ENCODE assay signal across 8 cellular contexts in the genomic region with DNA sequence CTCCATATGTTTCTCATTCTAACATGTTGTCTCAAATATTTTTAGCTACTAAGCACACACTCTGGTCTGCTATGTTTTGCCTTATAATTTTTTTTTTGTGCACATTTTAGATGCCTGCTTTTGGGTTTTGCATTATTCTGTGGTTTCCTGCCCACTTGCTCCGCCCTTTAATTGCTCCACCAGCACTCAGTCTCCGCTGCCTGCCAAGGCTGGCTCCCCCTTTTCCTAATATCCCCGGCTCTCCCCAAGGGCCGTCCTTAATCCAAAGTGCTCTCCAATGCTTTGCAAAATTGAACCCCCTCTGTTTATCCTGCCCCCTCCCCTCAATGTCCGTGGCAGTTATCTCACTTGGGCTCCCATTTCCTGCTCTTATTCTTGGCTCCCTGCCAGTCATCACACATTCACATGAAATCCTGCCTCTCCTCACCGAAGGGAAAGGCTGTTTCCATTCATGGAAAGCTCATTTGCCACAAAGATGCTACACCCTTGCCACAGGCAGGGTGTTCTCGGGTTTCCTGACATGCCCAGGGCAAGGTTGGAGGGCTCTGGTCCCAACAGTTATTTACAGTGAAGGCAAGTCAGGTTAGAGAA.
DNase-seq lines count a peak whose midpoint lies in the region; ATAC-seq and TF ChIP-seq lines count a peak whose summit lies in the region.

No MANE protein-coding gene starts in this region.

- TF ChIP-seq EP300 in Ishikawa (IDR thresholded peaks at IDR 0.05; ENCODE audit: borderline replicate concordance), result no peak

- H3K4me1 ChIP-seq in left ventricle myocardium inferior (peaks cover 23% of the 10 kb centered on the region), aorta (ENCODE audit: control insufficient read depth in 1 of 2, insufficient read depth in 2 of 2, low read length in 2 of 2) (peaks cover 0 to 1% of the 10 kb centered on the region in 2 donors)

- WGBS in aorta, 2 donors, result 1% methylated on average over 7 of the region's 7 CpGs

- no peak for TF ChIP-seq CTCF in AG10803 (conservative IDR thresholded peaks at IDR 0.05; ENCODE audit: low read length)
- TF ChIP-seq CTCF in left ventricle myocardium inferior (IDR thresholded peaks at IDR 0.05; ENCODE audit: borderline replicate concordance), result no peak

- H3K27ac ChIP-seq in left ventricle myocardium inferior (replicated peaks), result peak overlapping the region; percentile 60
- H3K27ac ChIP-seq in aorta (ENCODE audit: low read depth in 1 of 2, low read length in 2 of 2), result peak overlapping the region in 1 of 2 donors; percentile 46

- no peak overlapping the region for H3K4me3 ChIP-seq in AG10803 (ENCODE audit: low read length)
- no peak overlapping the region for H3K4me3 ChIP-seq in left ventricle myocardium inferior
- no peak overlapping the region for H3K4me3 ChIP-seq in aorta (ENCODE audit: low read length in 2 of 2)

- intact Hi-C loops in left ventricle myocardium inferior (cut with micrococcal nuclease), result no loop called here
- intact Hi-C loops in aorta (cut with DNase I), result loop anchor here in 1 of 2 donors (10.0 kb wide), 1 partner anchor 555 kb away; no protein-coding TSS in a partner anchor

- ATAC-seq in SK-N-SH treated with all-trans-retinoic acid at 6 μM for 48 hours (peak; percentile 62), aorta (ENCODE audit: low FRiP score) (peak; percentile 75), GM21360 (IDR thresholded peaks at IDR 0.05; ENCODE audit: unreplicated experiment) (no peak), GM19467 (IDR thresholded peaks at IDR 0.05; ENCODE audit: unreplicated experiment) (no peak)

- DNase-seq in AG10803 (ENCODE audit: low read depth), result peak; percentile 84
- DNase-seq in left ventricle myocardium inferior, result peak; percentile 31
- peak in 1 of 2 donors; percentile 70 for DNase-seq in aorta
- DNase-seq in ecto neural progenitor cell (ENCODE audit: low spot score), result no peak

- H3K9me3 ChIP-seq in left ventricle myocardium inferior (replicated peaks) (no peaks in the 10 kb centered on the region), aorta (ENCODE audit: control insufficient read depth, low read length) (no peaks in the 10 kb centered on the region)

- H3K36me3 ChIP-seq in left ventricle myocardium inferior (no peaks in the 10 kb centered on the region), aorta (ENCODE audit: control insufficient read depth in 1 of 2, insufficient read depth in 2 of 2, low read length in 1 of 2) (no peaks in the 10 kb centered on the region)

- no peak for TF ChIP-seq RAD21 in Ishikawa (IDR thresholded peaks at IDR 0.05; ENCODE audit: low read depth)

- no peaks in the 10 kb centered on the region for H3K27me3 ChIP-seq in left ventricle myocardium inferior (ENCODE audit: low read depth)
- H3K27me3 ChIP-seq in aorta (ENCODE audit: control insufficient read depth in 1 of 2, insufficient read depth in 2 of 2, low read length in 1 of 2), result no peaks in the 10 kb centered on the region

TF ChIP-seq in Ishikawa, 13 proteins besides CTCF, POLR2A, EP300 and RAD21:
- TF ChIP-seq TAF1 (IDR thresholded peaks at IDR 0.05; ENCODE audit: low read depth), result no peak
- peak; percentile 44 for TF ChIP-seq NFIC (IDR thresholded peaks at IDR 0.05)
- TF ChIP-seq MAX (IDR thresholded peaks at IDR 0.05), result no peak
- no peak for TF ChIP-seq FOXM1 (IDR thresholded peaks at IDR 0.05; ENCODE audit: borderline replicate concordance, low read depth)
- TF ChIP-seq USF1 (IDR thresholded peaks at IDR 0.05), result no peak
- TF ChIP-seq YY1 (IDR thresholded peaks at IDR 0.05; ENCODE audit: low read depth), result no peak
- no peak for TF ChIP-seq TEAD4 (IDR thresholded peaks at IDR 0.05)
- no peak for TF ChIP-seq CREB1 (IDR thresholded peaks at IDR 0.05; ENCODE audit: low read depth)

TF ChIP-seq in SK-N-SH treated with all-trans-retinoic acid at 6 μM for 48 hours, 23 proteins besides CTCF, POLR2A, EP300 and RAD21:
- TF ChIP-seq ZC3H10 (CRISPR knock-in tag; IDR thresholded peaks at IDR 0.05) (no peak), CSDC2 (CRISPR knock-in tag; IDR thresholded peaks at IDR 0.05) (no peak), GLIS3 (CRISPR knock-in tag; IDR thresholded peaks at IDR 0.05) (no peak), ZFP3 (CRISPR knock-in tag; IDR thresholded peaks at IDR 0.05) (no peak), RARB (CRISPR knock-in tag; IDR thresholded peaks at IDR 0.05) (no peak), TCF4 (CRISPR knock-in tag; IDR thresholded peaks at IDR 0.05; ENCODE audit: borderline replicate concordance) (no peak), ZNF8 (CRISPR knock-in tag; IDR thresholded peaks at IDR 0.05) (no peak), ZNF565 (CRISPR knock-in tag; conservative IDR thresholded peaks at IDR 0.05; ENCODE audit: low read depth) (no peak), BACH2 (CRISPR knock-in tag; IDR thresholded peaks at IDR 0.05; ENCODE audit: borderline replicate concordance) (no peak), TOX (CRISPR knock-in tag; IDR thresholded peaks at IDR 0.05; ENCODE audit: borderline replicate concordance) (no peak), PPARA (CRISPR knock-in tag; IDR thresholded peaks at IDR 0.05; ENCODE audit: borderline replicate concordance) (no peak), PATZ1 (CRISPR knock-in tag; IDR thresholded peaks at IDR 0.05; ENCODE audit: borderline replicate concordance) (no peak), ESRRG (CRISPR knock-in tag; IDR thresholded peaks at IDR 0.05) (no peak), OSR1 (CRISPR knock-in tag; IDR thresholded peaks at IDR 0.05) (no peak), ISL1 (CRISPR knock-in tag; IDR thresholded peaks at IDR 0.05) (no peak)
- TF ChIP-seq, protein P1, sequence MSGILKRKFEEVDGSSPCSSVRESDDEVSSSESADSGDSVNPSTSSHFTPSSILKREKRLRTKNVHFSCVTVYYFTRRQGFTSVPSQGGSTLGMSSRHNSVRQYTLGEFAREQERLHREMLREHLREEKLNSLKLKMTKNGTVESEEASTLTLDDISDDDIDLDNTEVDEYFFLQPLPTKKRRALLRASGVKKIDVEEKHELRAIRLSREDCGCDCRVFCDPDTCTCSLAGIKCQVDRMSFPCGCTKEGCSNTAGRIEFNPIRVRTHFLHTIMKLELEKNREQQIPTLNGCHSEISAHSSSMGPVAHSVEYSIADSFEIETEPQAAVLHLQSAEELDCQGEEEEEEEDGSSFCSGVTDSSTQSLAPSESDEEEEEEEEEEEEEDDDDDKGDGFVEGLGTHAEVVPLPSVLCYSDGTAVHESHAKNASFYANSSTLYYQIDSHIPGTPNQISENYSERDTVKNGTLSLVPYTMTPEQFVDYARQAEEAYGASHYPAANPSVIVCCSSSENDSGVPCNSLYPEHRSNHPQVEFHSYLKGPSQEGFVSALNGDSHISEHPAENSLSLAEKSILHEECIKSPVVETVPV (CRISPR knock-in tag; IDR thresholded peaks at IDR 0.05), result no peak
- TF ChIP-seq, protein P2, sequence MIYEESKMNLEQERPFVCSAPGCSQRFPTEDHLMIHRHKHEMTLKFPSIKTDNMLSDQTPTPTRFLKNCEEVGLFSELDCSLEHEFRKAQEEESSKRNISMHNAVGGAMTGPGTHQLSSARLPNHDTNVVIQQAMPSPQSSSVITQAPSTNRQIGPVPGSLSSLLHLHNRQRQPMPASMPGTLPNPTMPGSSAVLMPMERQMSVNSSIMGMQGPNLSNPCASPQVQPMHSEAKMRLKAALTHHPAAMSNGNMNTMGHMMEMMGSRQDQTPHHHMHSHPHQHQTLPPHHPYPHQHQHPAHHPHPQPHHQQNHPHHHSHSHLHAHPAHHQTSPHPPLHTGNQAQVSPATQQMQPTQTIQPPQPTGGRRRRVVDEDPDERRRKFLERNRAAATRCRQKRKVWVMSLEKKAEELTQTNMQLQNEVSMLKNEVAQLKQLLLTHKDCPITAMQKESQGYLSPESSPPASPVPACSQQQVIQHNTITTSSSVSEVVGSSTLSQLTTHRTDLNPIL (CRISPR knock-in tag; IDR thresholded peaks at IDR 0.05; ENCODE audit: low read depth), result no peak
- TF ChIP-seq, protein P3, sequence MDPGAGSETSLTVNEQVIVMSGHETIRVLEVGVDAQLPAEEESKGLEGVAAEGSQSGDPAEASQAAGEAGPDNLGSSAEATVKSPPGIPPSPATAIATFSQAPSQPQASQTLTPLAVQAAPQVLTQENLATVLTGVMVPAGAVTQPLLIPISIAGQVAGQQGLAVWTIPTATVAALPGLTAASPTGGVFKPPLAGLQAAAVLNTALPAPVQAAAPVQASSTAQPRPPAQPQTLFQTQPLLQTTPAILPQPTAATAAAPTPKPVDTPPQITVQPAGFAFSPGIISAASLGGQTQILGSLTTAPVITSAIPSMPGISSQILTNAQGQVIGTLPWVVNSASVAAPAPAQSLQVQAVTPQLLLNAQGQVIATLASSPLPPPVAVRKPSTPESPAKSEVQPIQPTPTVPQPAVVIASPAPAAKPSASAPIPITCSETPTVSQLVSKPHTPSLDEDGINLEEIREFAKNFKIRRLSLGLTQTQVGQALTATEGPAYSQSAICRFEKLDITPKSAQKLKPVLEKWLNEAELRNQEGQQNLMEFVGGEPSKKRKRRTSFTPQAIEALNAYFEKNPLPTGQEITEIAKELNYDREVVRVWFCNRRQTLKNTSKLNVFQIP (CRISPR knock-in tag; IDR thresholded peaks at IDR 0.05; ENCODE audit: borderline replicate concordance, low read depth), result no peak

Comparison
In these comparisons a context has a peak if more than half of its experiments do, and no peak if none do; other contexts are left out.
1. ATAC-seq: peak in SK-N-SH treated with all-trans-retinoic acid at 6 μM for 48 hours (single experiment) and aorta (single experiment); none in GM21360 (single experiment) and GM19467 (single experiment).